1 cellular context compared by ENCODE assay signal in the genomic region with DNA sequence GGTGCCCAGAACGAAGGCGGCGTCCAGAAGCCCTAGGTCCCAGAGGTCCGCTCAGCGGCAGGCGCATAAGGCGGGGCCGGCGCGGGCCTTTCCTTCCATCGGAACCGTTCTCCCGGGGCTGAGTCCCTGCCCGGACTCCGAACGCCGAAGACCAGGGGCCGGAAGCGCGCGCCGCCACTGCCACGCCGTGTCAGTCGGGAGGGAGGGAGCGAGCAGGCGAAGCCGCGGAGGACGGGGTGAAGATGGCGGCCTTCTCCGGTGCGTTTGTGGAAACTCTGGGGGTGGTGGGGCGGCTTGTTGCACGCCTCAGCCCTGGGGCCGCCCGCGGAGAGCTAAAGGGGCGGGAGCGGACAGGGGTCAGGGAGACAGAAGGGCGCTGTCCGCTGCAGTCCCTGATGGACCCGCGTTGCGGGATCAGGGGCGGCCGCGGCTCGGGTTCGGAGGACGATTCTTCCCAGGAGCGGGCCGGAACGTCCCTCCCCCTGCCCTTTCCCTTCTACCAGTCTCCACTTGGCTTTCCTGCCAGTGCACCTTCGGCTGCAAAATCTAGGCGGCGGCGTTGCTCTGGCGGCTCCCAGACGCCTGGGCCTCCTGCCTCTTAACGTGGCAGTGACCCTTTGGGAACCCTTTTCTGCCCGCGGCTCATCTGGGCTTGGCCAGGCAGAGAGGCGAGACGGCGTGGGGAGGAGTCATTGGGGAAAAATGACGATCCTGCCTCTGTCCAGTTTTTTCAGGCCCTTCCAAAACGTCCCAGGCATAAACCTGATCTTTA.
TF ChIP-seq lines count a peak whose summit lies in the region.

TSS of gene DDX1 (plus strand) at position 177 of the 772 bp plus-strand sequence. CDS start at position 243, 66 bp downstream.

TF ChIP-seq in HepG2, 621 proteins besides CTCF, POLR2A, EP300 and RAD21 (continued from another document and continues in another):
- TF ChIP-seq, protein P1, sequence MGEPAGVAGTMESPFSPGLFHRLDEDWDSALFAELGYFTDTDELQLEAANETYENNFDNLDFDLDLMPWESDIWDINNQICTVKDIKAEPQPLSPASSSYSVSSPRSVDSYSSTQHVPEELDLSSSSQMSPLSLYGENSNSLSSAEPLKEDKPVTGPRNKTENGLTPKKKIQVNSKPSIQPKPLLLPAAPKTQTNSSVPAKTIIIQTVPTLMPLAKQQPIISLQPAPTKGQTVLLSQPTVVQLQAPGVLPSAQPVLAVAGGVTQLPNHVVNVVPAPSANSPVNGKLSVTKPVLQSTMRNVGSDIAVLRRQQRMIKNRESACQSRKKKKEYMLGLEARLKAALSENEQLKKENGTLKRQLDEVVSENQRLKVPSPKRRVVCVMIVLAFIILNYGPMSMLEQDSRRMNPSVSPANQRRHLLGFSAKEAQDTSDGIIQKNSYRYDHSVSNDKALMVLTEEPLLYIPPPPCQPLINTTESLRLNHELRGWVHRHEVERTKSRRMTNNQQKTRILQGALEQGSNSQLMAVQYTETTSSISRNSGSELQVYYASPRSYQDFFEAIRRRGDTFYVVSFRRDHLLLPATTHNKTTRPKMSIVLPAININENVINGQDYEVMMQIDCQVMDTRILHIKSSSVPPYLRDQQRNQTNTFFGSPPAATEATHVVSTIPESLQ (CRISPR knock-in tag; conservative IDR thresholded peaks at IDR 0.05): 0 out of 2 replicates have a peak, but pooled peaks have one; percentile 26
- TF ChIP-seq, protein P2, sequence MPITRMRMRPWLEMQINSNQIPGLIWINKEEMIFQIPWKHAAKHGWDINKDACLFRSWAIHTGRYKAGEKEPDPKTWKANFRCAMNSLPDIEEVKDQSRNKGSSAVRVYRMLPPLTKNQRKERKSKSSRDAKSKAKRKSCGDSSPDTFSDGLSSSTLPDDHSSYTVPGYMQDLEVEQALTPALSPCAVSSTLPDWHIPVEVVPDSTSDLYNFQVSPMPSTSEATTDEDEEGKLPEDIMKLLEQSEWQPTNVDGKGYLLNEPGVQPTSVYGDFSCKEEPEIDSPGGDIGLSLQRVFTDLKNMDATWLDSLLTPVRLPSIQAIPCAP (CRISPR knock-in tag; IDR thresholded peaks at IDR 0.05; ENCODE audit: low read depth): peak; percentile 61
- TF ChIP-seq ZNF720 (CRISPR knock-in tag; IDR thresholded peaks at IDR 0.05) (no peak), ZNF143 (CRISPR knock-in tag; IDR thresholded peaks at IDR 0.05) (peak; percentile 79), RBFOX2 (IDR thresholded peaks at IDR 0.05; ENCODE audit: low read depth, low read length) (peak; percentile 100), RBAK (CRISPR knock-in tag; IDR thresholded peaks at IDR 0.05) (peak; percentile 83), CEBPG (CRISPR knock-in tag; IDR thresholded peaks at IDR 0.05) (peak; percentile 72; the same call in 1 of the 2 replicates), ZNF710 (CRISPR knock-in tag; IDR thresholded peaks at IDR 0.05; ENCODE audit: borderline replicate concordance) (peak; percentile 98), ELF4 (CRISPR knock-in tag; IDR thresholded peaks at IDR 0.05; ENCODE audit: borderline replicate concordance) (peak; percentile 92; the same call in 1 of the 2 replicates), ZNF629 (CRISPR knock-in tag; conservative IDR thresholded peaks at IDR 0.05) (peak; percentile 71), LCORL (IDR thresholded peaks at IDR 0.05) (0 out of 2 replicates have a peak, but pooled peaks have one; percentile 3), LCORL (CRISPR knock-in tag; IDR thresholded peaks at IDR 0.05) (peak; percentile 95), ISL2 (CRISPR knock-in tag; IDR thresholded peaks at IDR 0.05) (peak; percentile 95), ZNF678 (CRISPR knock-in tag; IDR thresholded peaks at IDR 0.05) (peak; percentile 80), ZNF251 (CRISPR knock-in tag; IDR thresholded peaks at IDR 0.05) (no peak; the same call in 1 of the 2 replicates), TBX2 (CRISPR knock-in tag; IDR thresholded peaks at IDR 0.05; ENCODE audit: borderline replicate concordance) (peak; percentile 98), ZNF567 (CRISPR knock-in tag; IDR thresholded peaks at IDR 0.05; ENCODE audit: borderline replicate concordance) (peak; percentile 96; the same call in 1 of the 2 replicates), CSRNP2 (CRISPR knock-in tag; conservative IDR thresholded peaks at IDR 0.05; ENCODE audit: low read depth) (0 out of 2 replicates have a peak, but pooled peaks have one; percentile 40), ATF2 (CRISPR knock-in tag; IDR thresholded peaks at IDR 0.05) (peak; percentile 95), MBD4 (IDR thresholded peaks at IDR 0.05; ENCODE audit: borderline replicate concordance, low read length) (no peak), PHF21A (CRISPR knock-in tag; IDR thresholded peaks at IDR 0.05) (peak; percentile 97), NCOA1 (CRISPR knock-in tag; IDR thresholded peaks at IDR 0.05) (peak; percentile 92; the same call in 1 of the 2 replicates), ZMAT5 (CRISPR knock-in tag; IDR thresholded peaks at IDR 0.05; ENCODE audit: borderline replicate concordance, low read depth) (peak; percentile 93; the same call in 1 of the 2 replicates), NFE2L2 (IDR thresholded peaks at IDR 0.05; ENCODE audit: low read length) (no peak), RAD51 (IDR thresholded peaks at IDR 0.05; ENCODE audit: borderline replicate concordance) (no peak), RNF2 (conservative IDR thresholded peaks at IDR 0.05; ENCODE audit: low read depth) (peak; percentile 94), MAFG (CRISPR knock-in tag; IDR thresholded peaks at IDR 0.05) (no peak), ZNF225 (CRISPR knock-in tag; IDR thresholded peaks at IDR 0.05) (peak; percentile 88; the same call in 1 of the 2 replicates), ZNF224 (CRISPR knock-in tag; IDR thresholded peaks at IDR 0.05) (peak; percentile 99; the same call in 1 of the 2 replicates), PRDM10 (CRISPR knock-in tag; IDR thresholded peaks at IDR 0.05; ENCODE audit: low read depth) (peak; percentile 89)
- TF ChIP-seq, protein P3, sequence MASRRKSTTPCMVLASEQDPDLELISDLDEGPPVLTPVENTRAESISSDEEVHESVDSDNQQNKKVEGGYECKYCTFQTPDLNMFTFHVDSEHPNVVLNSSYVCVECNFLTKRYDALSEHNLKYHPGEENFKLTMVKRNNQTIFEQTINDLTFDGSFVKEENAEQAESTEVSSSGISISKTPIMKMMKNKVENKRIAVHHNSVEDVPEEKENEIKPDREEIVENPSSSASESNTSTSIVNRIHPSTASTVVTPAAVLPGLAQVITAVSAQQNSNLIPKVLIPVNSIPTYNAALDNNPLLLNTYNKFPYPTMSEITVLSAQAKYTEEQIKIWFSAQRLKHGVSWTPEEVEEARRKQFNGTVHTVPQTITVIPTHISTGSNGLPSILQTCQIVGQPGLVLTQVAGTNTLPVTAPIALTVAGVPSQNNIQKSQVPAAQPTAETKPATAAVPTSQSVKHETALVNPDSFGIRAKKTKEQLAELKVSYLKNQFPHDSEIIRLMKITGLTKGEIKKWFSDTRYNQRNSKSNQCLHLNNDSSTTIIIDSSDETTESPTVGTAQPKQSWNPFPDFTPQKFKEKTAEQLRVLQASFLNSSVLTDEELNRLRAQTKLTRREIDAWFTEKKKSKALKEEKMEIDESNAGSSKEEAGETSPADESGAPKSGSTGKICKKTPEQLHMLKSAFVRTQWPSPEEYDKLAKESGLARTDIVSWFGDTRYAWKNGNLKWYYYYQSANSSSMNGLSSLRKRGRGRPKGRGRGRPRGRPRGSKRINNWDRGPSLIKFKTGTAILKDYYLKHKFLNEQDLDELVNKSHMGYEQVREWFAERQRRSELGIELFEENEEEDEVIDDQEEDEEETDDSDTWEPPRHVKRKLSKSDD (CRISPR knock-in tag; IDR thresholded peaks at IDR 0.05; ENCODE audit: low read depth): peak; percentile 92; the same call in 1 of the 2 replicates
- TF ChIP-seq, protein P4, sequence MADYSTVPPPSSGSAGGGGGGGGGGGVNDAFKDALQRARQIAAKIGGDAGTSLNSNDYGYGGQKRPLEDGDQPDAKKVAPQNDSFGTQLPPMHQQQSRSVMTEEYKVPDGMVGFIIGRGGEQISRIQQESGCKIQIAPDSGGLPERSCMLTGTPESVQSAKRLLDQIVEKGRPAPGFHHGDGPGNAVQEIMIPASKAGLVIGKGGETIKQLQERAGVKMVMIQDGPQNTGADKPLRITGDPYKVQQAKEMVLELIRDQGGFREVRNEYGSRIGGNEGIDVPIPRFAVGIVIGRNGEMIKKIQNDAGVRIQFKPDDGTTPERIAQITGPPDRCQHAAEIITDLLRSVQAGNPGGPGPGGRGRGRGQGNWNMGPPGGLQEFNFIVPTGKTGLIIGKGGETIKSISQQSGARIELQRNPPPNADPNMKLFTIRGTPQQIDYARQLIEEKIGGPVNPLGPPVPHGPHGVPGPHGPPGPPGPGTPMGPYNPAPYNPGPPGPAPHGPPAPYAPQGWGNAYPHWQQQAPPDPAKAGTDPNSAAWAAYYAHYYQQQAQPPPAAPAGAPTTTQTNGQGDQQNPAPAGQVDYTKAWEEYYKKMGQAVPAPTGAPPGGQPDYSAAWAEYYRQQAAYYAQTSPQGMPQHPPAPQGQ (CRISPR knock-in tag; IDR thresholded peaks at IDR 0.05; ENCODE audit: borderline replicate concordance): no peak; the same call in 1 of the 2 replicates
- TF ChIP-seq, protein P5, sequence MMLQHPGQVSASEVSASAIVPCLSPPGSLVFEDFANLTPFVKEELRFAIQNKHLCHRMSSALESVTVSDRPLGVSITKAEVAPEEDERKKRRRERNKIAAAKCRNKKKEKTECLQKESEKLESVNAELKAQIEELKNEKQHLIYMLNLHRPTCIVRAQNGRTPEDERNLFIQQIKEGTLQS (CRISPR knock-in tag; IDR thresholded peaks at IDR 0.05): peak; percentile 77
- TF ChIP-seq, protein P6, sequence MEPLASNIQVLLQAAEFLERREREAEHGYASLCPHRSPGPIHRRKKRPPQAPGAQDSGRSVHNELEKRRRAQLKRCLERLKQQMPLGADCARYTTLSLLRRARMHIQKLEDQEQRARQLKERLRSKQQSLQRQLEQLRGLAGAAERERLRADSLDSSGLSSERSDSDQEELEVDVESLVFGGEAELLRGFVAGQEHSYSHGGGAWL (CRISPR knock-in tag; IDR thresholded peaks at IDR 0.05): peak; percentile 96
- TF ChIP-seq, protein P7, sequence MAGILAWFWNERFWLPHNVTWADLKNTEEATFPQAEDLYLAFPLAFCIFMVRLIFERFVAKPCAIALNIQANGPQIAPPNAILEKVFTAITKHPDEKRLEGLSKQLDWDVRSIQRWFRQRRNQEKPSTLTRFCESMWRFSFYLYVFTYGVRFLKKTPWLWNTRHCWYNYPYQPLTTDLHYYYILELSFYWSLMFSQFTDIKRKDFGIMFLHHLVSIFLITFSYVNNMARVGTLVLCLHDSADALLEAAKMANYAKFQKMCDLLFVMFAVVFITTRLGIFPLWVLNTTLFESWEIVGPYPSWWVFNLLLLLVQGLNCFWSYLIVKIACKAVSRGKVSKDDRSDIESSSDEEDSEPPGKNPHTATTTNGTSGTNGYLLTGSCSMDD (CRISPR knock-in tag; IDR thresholded peaks at IDR 0.05): no peak
